15 cellular contexts compared by ENCODE assay signal in the genomic region with DNA sequence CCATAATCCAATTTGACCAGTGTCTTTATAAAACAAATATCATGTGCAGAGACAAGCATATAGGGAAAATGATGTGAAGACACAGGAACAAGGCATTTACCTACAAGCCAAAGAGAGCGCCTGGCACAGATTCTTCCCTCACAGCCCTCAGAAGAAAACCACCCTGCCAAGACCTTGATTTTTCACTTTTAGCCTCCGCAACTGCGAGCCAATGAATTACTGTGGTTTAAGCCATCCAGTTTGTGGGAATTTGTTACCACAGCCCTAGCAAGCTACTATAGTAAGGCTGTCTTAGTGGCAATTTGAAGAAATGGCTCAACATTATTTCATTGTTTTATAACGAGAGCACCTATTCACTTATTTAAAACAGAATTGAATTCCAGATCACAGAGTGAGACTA.
DNase-seq lines count a peak whose midpoint lies in the region; ATAC-seq and TF ChIP-seq lines count a peak whose summit lies in the region.
"Had no signal": no experiment of that assay in that cellular context is flagged by ENCODE, and none has a peak within 500 bp of the region (broad histone marks: within the 10 kb centered on the region; RNA-seq: fewer than 3 reads in every experiment).

No MANE protein-coding gene starts in this region.

- ATAC-seq in HG02763 (IDR thresholded peaks at IDR 0.05; ENCODE audit: unreplicated experiment) = no peak
- no peak for ATAC-seq in GM21360 (IDR thresholded peaks at IDR 0.05; ENCODE audit: unreplicated experiment)
- ATAC-seq: A549, HepG2 had no signal

- DNase-seq in NCI-H82 (lab: John Stamatoyannopoulos, UW) (peak; percentile 43), NCI-H82 treated with DMSO at 0.1 percent for 48 hours (lab: John Stamatoyannopoulos, UW; ENCODE audit: unreplicated experiment) (no peak), astrocyte of the hippocampus (ENCODE audit: low read depth, low spot score) (peak; percentile 85), osteoblast (ENCODE audit: insufficient read length, low spot score, missing footprints) (no peak), mesendoderm (no peak)
- DNase-seq: AML-193; Caco-2; CD4-positive, alpha-beta T cell; H9 had no signal

- no peak overlapping the region for H2BK5ac ChIP-seq in mesendoderm (ENCODE audit: low read length)

- H3K4ac ChIP-seq in mesendoderm (ENCODE audit: low read depth, low read length) = no peak overlapping the region

- no peak overlapping the region for H3K18ac ChIP-seq in mesendoderm (ENCODE audit: low read length)

- H3K4me2 ChIP-seq in osteoblast (ENCODE audit: insufficient read depth, low read length) (no peak overlapping the region), mesendoderm (ENCODE audit: low read length) (no peak overlapping the region)
- H3K4me2 ChIP-seq: A549 had no signal

- no peaks in the 10 kb centered on the region for H4K20me1 ChIP-seq in osteoblast (ENCODE audit: insufficient read depth, low read length)

- no peak overlapping the region for H3K56ac ChIP-seq in mesendoderm (ENCODE audit: low read length)

- H3K79me2 ChIP-seq in osteoblast (ENCODE audit: insufficient read depth, low read length) (no peaks in the 10 kb centered on the region), mesendoderm (ENCODE audit: control insufficient read depth, insufficient read depth, low read length) (no peaks in the 10 kb centered on the region)

- no peaks in the 10 kb centered on the region for H3K9me3 ChIP-seq in osteoblast (ENCODE audit: low read depth, low read length)
- H3K9me3 ChIP-seq: A549, Caco-2 had no signal

- no peak overlapping the region for H3K23ac ChIP-seq in mesendoderm (ENCODE audit: low read length)

- H2AFZ ChIP-seq in osteoblast (ENCODE audit: low read length) = peak overlapping the region; percentile 47

- H3K79me1 ChIP-seq in mesendoderm (ENCODE audit: low read length) = no peaks in the 10 kb centered on the region

- no peak overlapping the region for H3K9ac ChIP-seq in mesendoderm (ENCODE audit: low read length)

- no peak overlapping the region for H2AK5ac ChIP-seq in mesendoderm (ENCODE audit: low read length)

- H3K36me3 ChIP-seq in osteoblast (ENCODE audit: insufficient read depth, low read length) (no peaks in the 10 kb centered on the region), mesendoderm (ENCODE audit: control insufficient read depth, insufficient read depth, low read length) (no peaks in the 10 kb centered on the region)

- no peak overlapping the region for H3K4me3 ChIP-seq in osteoblast (ENCODE audit: insufficient read depth, low read length)
- no peak overlapping the region for H3K4me3 ChIP-seq in mesendoderm (ENCODE audit: low read length)
- H3K4me3 ChIP-seq: A549 had no signal

- no peak overlapping the region for H4K8ac ChIP-seq in mesendoderm (ENCODE audit: low read depth, low read length)

- no peaks in the 10 kb centered on the region for H3K27me3 ChIP-seq in osteoblast (ENCODE audit: insufficient read depth, low read length)
- H3K27me3 ChIP-seq in mesendoderm (ENCODE audit: insufficient read depth, low read length, poor library complexity) = no peaks in the 10 kb centered on the region

- H2BK120ac ChIP-seq in mesendoderm (ENCODE audit: low read depth, low read length) = no peak overlapping the region

- H3K27ac ChIP-seq in osteoblast (ENCODE audit: low read depth, low read length) (no peak overlapping the region), mesendoderm (ENCODE audit: low read depth, low read length) (no peak overlapping the region)
- H3K27ac ChIP-seq: 22Rv1, A549, C4-2B had no signal

- H3K4me1 ChIP-seq in osteoblast (ENCODE audit: insufficient read depth, low read length) (peaks cover 8% of the 10 kb centered on the region), mesendoderm (ENCODE audit: control insufficient read depth, low read depth, low read length) (no peaks in the 10 kb centered on the region)
- H3K4me1 ChIP-seq: A549, Caco-2 had no signal

- no peak for TF ChIP-seq CTCF in osteoblast (IDR thresholded peaks at IDR 0.05; ENCODE audit: extremely low read depth, low read depth, low read length)

- no peak overlapping the region for H4K5ac ChIP-seq in mesendoderm (ENCODE audit: low read length)

- no CpG with 5 or more reads among the region's 4 CpGs for WGBS in mesendoderm (ENCODE audit: extremely low coverage, insufficient coverage, low lambda C conversion rate)

- no peak overlapping the region for H2BK15ac ChIP-seq in mesendoderm (replicated peaks; ENCODE audit: low read depth)

Comparison
In these comparisons a context has a peak if more than half of its experiments do, and no peak if none do; other contexts are left out.
1. DNase-seq: peak in NCI-H82 (single experiment) and astrocyte of the hippocampus (single experiment); none in NCI-H82 treated with DMSO at 0.1 percent for 48 hours (single experiment), osteoblast (single experiment) and mesendoderm (single experiment).